8 cellular contexts compared by ENCODE assay signal in the genomic region with DNA sequence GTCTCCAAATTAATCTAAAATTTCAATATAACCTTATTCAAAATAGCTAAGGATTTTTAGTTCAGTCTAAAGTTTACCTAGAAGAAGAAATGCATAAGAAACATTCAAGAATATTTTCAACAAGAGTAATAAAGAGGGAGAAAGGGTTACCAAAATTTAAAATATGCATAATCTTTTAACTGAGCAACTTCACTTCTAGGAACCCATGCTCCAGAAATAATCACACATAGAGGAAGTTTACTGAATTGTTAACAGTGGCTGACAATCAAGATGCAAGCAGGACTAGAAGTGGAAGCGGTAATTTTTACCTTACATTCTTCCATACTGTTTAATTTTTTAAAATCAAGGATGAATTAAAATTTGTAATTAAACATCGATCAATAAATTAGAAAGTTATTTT. TPM values are rescaled to one million over a fixed set of nuclear protein-coding genes. Genes with fewer than 3 reads are reported as not detected.
A peak's percentile ranks its signal among the peaks of the same experiment; 100 is the strongest.
DNase-seq lines count a peak whose midpoint lies in the region; ATAC-seq, FAIRE-seq and TF ChIP-seq lines count a peak whose summit lies in the region.

No MANE protein-coding gene starts in this region.

- TF ChIP-seq CTCF in HEK293 (tag by site-specific recombination; IDR thresholded peaks at IDR 0.05) (no peak), RWPE2 (IDR thresholded peaks at IDR 0.05; ENCODE audit: poor library complexity, severe bottlenecking) (no peak)

- POLR2A ChIA-PET in HEK293 (lab: Yijun Ruan, JAX): no interaction called here

- H3K9me3 ChIP-seq in HEK293 (ENCODE audit: control insufficient read depth, insufficient read depth, low read depth, low read length) (no peaks in the 10 kb centered on the region), RWPE2 (ENCODE audit: severe bottlenecking) (no peaks in the 10 kb centered on the region), skeletal muscle satellite cell (replicated peaks; ENCODE audit: low read length) (no peaks in the 10 kb centered on the region)

- H3K27ac ChIP-seq in HEK293 (ENCODE audit: extremely low read depth, low read depth, low read length) (no peak overlapping the region), RWPE2 (ENCODE audit: poor library complexity, severe bottlenecking) (peak overlapping the region; percentile 93)

- ATAC-seq in RWPE2 (ENCODE audit: low read depth): no peak
- no peak for ATAC-seq in GM21515 (IDR thresholded peaks at IDR 0.05; ENCODE audit: unreplicated experiment)

- H3K9ac ChIP-seq in skeletal muscle satellite cell (ENCODE audit: low read depth, low read length): peak overlapping the region; percentile 99

- H3K4me1 ChIP-seq in HEK293 (ENCODE audit: control insufficient read depth, insufficient read depth, low read length): peaks cover 13% of the 10 kb centered on the region; the same call in 1 of the 2 replicates
- H3K4me1 ChIP-seq in RWPE2 (ENCODE audit: insufficient read depth, poor library complexity, severe bottlenecking): peaks cover 35% of the 10 kb centered on the region
- peaks cover 33% of the 10 kb centered on the region for H3K4me1 ChIP-seq in skeletal muscle satellite cell (ENCODE audit: control insufficient read depth, insufficient read depth, low read length)

- H3K4me3 ChIP-seq in HEK293 (ENCODE audit: low read depth, low read length) (peak overlapping the region; percentile 67), RWPE2 (ENCODE audit: severe bottlenecking) (peak overlapping the region; percentile 74), skeletal muscle satellite cell (ENCODE audit: low read length) (peak overlapping the region; percentile 82)

- no peak for FAIRE-seq in frontal cortex (lab: Jason Lieb, UNC)

- H3K4me2 ChIP-seq in skeletal muscle satellite cell (ENCODE audit: low read length): peak overlapping the region; percentile 76

- TF ChIP-seq POLR2A in erythroblast (IDR thresholded peaks at IDR 0.05; ENCODE audit: low read length): no peak

- CTCF ChIA-PET in HEK293 (lab: Yijun Ruan, JAX): no interaction called here

- H3K36me3 ChIP-seq in HEK293 (ENCODE audit: control insufficient read depth in 2 of 2, insufficient read depth in 1 of 2, low read length in 2 of 2) (no peaks in the 10 kb centered on the region), RWPE2 (ENCODE audit: low read depth) (peaks cover 27% of the 10 kb centered on the region), skeletal muscle satellite cell (ENCODE audit: insufficient read depth, low read length) (no peaks in the 10 kb centered on the region)

- DNase-seq in RWPE2 (ENCODE audit: low spot score): no peak
- DNase-seq in erythroblast (lab: John Stamatoyannopoulos, UW): peak; percentile 36 to 40
- DNase-seq in frontal cortex (ENCODE audit: low spot score in 2 of 2): no peak
- DNase-seq in NCI-H226: no peak
- no peak for DNase-seq in NK-92 treated with Interleukin-12 subunit alpha and Interleukin-12 subunit beta, amount 100 ng/mL, for 24 hours (lab: John Stamatoyannopoulos, UW)

- H3K27me3 ChIP-seq in RWPE2 (ENCODE audit: insufficient read depth, poor library complexity, severe bottlenecking): no peaks in the 10 kb centered on the region
- H3K27me3 ChIP-seq in skeletal muscle satellite cell (ENCODE audit: control insufficient read depth, insufficient read depth, low read length): no peaks in the 10 kb centered on the region

TF ChIP-seq in HEK293, 187 proteins besides CTCF, POLR2A, EP300 and RAD21:
- no peak for TF ChIP-seq ZNF544 (tag by site-specific recombination; IDR thresholded peaks at IDR 0.05)
- TF ChIP-seq ZNF664 (tag by site-specific recombination; IDR thresholded peaks at IDR 0.05): peak; percentile 95
- TF ChIP-seq ZNF701 (tag by site-specific recombination; IDR thresholded peaks at IDR 0.05): no peak
- TF ChIP-seq, protein P1, sequence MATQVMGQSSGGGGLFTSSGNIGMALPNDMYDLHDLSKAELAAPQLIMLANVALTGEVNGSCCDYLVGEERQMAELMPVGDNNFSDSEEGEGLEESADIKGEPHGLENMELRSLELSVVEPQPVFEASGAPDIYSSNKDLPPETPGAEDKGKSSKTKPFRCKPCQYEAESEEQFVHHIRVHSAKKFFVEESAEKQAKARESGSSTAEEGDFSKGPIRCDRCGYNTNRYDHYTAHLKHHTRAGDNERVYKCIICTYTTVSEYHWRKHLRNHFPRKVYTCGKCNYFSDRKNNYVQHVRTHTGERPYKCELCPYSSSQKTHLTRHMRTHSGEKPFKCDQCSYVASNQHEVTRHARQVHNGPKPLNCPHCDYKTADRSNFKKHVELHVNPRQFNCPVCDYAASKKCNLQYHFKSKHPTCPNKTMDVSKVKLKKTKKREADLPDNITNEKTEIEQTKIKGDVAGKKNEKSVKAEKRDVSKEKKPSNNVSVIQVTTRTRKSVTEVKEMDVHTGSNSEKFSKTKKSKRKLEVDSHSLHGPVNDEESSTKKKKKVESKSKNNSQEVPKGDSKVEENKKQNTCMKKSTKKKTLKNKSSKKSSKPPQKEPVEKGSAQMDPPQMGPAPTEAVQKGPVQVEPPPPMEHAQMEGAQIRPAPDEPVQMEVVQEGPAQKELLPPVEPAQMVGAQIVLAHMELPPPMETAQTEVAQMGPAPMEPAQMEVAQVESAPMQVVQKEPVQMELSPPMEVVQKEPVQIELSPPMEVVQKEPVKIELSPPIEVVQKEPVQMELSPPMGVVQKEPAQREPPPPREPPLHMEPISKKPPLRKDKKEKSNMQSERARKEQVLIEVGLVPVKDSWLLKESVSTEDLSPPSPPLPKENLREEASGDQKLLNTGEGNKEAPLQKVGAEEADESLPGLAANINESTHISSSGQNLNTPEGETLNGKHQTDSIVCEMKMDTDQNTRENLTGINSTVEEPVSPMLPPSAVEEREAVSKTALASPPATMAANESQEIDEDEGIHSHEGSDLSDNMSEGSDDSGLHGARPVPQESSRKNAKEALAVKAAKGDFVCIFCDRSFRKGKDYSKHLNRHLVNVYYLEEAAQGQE (tag by site-specific recombination; IDR thresholded peaks at IDR 0.05): no peak
- TF ChIP-seq ZNF146 (tag by site-specific recombination; IDR thresholded peaks at IDR 0.05): no peak
TF ChIP-seq in HEK293: peak in this region for 1.

RNA-seq across cellular contexts. Expression of a gene that starts 1.9 kb away (rescaled TPM):
- total RNA-seq in skeletal muscle satellite cell (2012; rRNA removed): 61.4 and 69.5 TPM in 2 replicates
- total RNA-seq in frontal cortex: 297 TPM

Comparison
In these comparisons a context has a peak if more than half of its experiments do, and no peak if none do; other contexts are left out.
1. DNase-seq: peak in erythroblast (2 of 2); none in RWPE2 (single experiment), frontal cortex (0 of 2), NCI-H226 (single experiment) and NK-92 treated with Interleukin-12 subunit alpha and Interleukin-12 subunit beta, amount 100 ng/mL, for 24 hours (single experiment).
2. Peak in every context shown above with its lines, with median percentiles within 50 percentile points of each other: H3K4me3 ChIP-seq.